Comparison of ENCODE assay signal across 28 cellular contexts in the genomic region with DNA sequence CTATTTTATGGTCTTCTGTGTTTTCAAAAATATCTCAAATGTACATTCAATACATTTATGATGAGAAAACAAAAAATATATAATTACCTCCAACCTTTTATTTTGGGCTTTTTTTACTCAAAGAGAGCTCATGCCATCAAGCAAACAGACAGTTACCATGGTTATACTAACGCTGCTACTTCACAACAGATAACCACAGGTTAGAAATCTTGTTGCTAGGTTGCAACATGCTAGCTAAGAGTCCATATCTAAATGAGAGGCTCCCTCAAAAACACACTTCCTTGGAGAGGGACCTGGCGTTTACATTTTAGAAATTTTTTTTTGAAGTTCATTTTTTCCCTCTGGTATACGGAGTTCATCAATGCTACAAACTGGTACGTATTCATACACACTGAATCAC. TPM values are rescaled to one million over a fixed set of nuclear protein-coding genes. Genes with fewer than 3 reads are reported as not detected.
DNase-seq lines count a peak whose midpoint lies in the region; ATAC-seq and TF ChIP-seq lines count a peak whose summit lies in the region.
"Had no signal": no experiment of that assay in that cellular context is flagged by ENCODE, and none has a peak within 500 bp of the region (broad histone marks: within the 10 kb centered on the region; RNA-seq: fewer than 3 reads in every experiment).

No MANE protein-coding gene starts in this region.

- no peak overlapping the region for H3K4ac ChIP-seq in mesendoderm (ENCODE audit: low read depth, low read length)

- no peaks in the 10 kb centered on the region for H3K27me3 Mint-ChIP-seq in GM23338 (ENCODE audit: insufficient read depth, low read depth, poor library complexity)
- peaks cover 3 to 4% of the 10 kb centered on the region in 2 donors for H3K27me3 Mint-ChIP-seq in CD8-positive, alpha-beta memory T cell
- H3K27me3 Mint-ChIP-seq: activated CD4-positive, alpha-beta T cell treated with anti-CD3 and anti-CD28 coated beads for 36 hours; stimulated activated naive CD8-positive, alpha-beta T cell treated with anti-CD3 and anti-CD28 coated beads, Interleukin-15, amount 100 ng/mL, for 72 hours had no signal

- no peak overlapping the region for H3K18ac ChIP-seq in mesendoderm (ENCODE audit: low read length)

- POLR2A ChIA-PET in CD8-positive, alpha-beta memory T cell (lab: Charles Lee) = no interaction called here

- no peaks in the 10 kb centered on the region for H3K9me3 ChIP-seq in CD8-positive, alpha-beta memory T cell (ENCODE audit: low read length)
- H3K9me3 ChIP-seq: adrenal gland, gastrocnemius medialis, tibial artery had no signal

- CTCF ChIA-PET in CD8-positive, alpha-beta memory T cell (lab: Charles Lee) = no interaction called here

- no peak overlapping the region for H3K27ac ChIP-seq in GM23338 (ENCODE audit: low read depth)
- H3K27ac ChIP-seq in mesendoderm (ENCODE audit: low read depth, low read length) = no peak overlapping the region
- no peak overlapping the region for H3K27ac ChIP-seq in CD8-positive, alpha-beta memory T cell (ENCODE audit: low read depth, low read length)
- H3K27ac ChIP-seq: adrenal gland, C4-2B, gastrocnemius medialis, tibial artery had no signal

- ATAC-seq in GM23338 = no peak
- ATAC-seq in HG02678 (IDR thresholded peaks at IDR 0.05; ENCODE audit: unreplicated experiment) = no peak
- no peak for ATAC-seq in HG03135 (IDR thresholded peaks at IDR 0.05; ENCODE audit: unreplicated experiment)
- ATAC-seq: activated CD4-positive, alpha-beta T cell treated with anti-CD3 and anti-CD28 coated beads for 36 hours; activated T-cell treated with anti-CD3 and anti-CD28 coated beads, Interleukin-2, amount 50 U/mL, for 4 hours; esophagus mucosa; gastrocnemius medialis; left ventricle myocardium superior; Panc1; sciatic nerve; stimulated activated naive CD8-positive, alpha-beta T cell treated with anti-CD3 and anti-CD28 coated beads, Interleukin-15, amount 100 ng/mL, for 72 hours had no signal

- H3K56ac ChIP-seq in mesendoderm (ENCODE audit: low read length) = no peak overlapping the region

- no peaks in the 10 kb centered on the region for H3F3A ChIP-seq in GM23338 (replicated peaks; ENCODE audit: low read depth)

- no peak overlapping the region for H3K4me3 Mint-ChIP-seq in GM23338
- no peak overlapping the region for H3K4me3 Mint-ChIP-seq in CD8-positive, alpha-beta memory T cell
- H3K4me3 Mint-ChIP-seq: activated CD4-positive, alpha-beta T cell treated with anti-CD3 and anti-CD28 coated beads for 36 hours; activated T-cell treated with anti-CD3 and anti-CD28 coated beads, Interleukin-2, amount 50 U/mL, for 4 hours; nephron; stimulated activated naive CD8-positive, alpha-beta T cell treated with anti-CD3 and anti-CD28 coated beads, Interleukin-15, amount 100 ng/mL, for 72 hours had no signal

- no peaks in the 10 kb centered on the region; the same call in 1 of the 2 replicates for H3K36me3 ChIP-seq in GM23338 (ENCODE audit: insufficient read depth)
- H3K36me3 ChIP-seq in mesendoderm (ENCODE audit: control insufficient read depth, insufficient read depth, low read length) = no peaks in the 10 kb centered on the region
- H3K36me3 ChIP-seq in CD8-positive, alpha-beta memory T cell (ENCODE audit: insufficient read depth, low read length) = no peaks in the 10 kb centered on the region
- H3K36me3 ChIP-seq: adrenal gland, gastrocnemius medialis, tibial artery had no signal

- H3K36me3 Mint-ChIP-seq in GM23338 (ENCODE audit: low read depth) = peaks cover 13% of the 10 kb centered on the region
- no peaks in the 10 kb centered on the region for H3K36me3 Mint-ChIP-seq in CD8-positive, alpha-beta memory T cell

- no CpG with 5 or more reads among the region's 4 CpGs for WGBS in mesendoderm (ENCODE audit: extremely low coverage, insufficient coverage, low lambda C conversion rate)

- no peaks in the 10 kb centered on the region for H3K9me2 ChIP-seq in GM23338 (ENCODE audit: insufficient read depth)

- H2AFZ ChIP-seq in GM23338 = no peak overlapping the region

- H2BK120ac ChIP-seq in mesendoderm (ENCODE audit: low read depth, low read length) = no peak overlapping the region

- no peak overlapping the region for H2BK5ac ChIP-seq in mesendoderm (ENCODE audit: low read length)

- no peak overlapping the region for H2AK5ac ChIP-seq in mesendoderm (ENCODE audit: low read length)

- H3K4me1 ChIP-seq in GM23338 (ENCODE audit: insufficient read depth) = peaks cover 5% of the 10 kb centered on the region; the same call in 1 of the 2 replicates
- peaks cover 3% of the 10 kb centered on the region for H3K4me1 ChIP-seq in mesendoderm (ENCODE audit: control insufficient read depth, low read depth, low read length)
- no peaks in the 10 kb centered on the region for H3K4me1 ChIP-seq in CD8-positive, alpha-beta memory T cell (ENCODE audit: insufficient read depth, low read length)
- H3K4me1 ChIP-seq: gastrocnemius medialis, tibial artery had no signal

- DNase-seq in GM23338 (ENCODE audit: low spot score) = peak; percentile 42
- DNase-seq in NAMALWA (ENCODE audit: low spot score) = peak; percentile 15
- DNase-seq in amniotic epithelial cell (ENCODE audit: low read depth) = peak; percentile 72
- DNase-seq in mesendoderm = peak; percentile 89
- DNase-seq in DMS 273 (lab: John Stamatoyannopoulos, UW; ENCODE audit: unreplicated experiment) = no peak
- DNase-seq in CD8-positive, alpha-beta memory T cell = no peak
- DNase-seq: activated CD4-positive, alpha-beta T cell treated with anti-CD3 and anti-CD28 coated beads for 36 hours; activated naive CD4-positive, alpha-beta T cell treated with Interleukin-2 at 50 U/mL for 16 hours; activated T-cell treated with anti-CD3 and anti-CD28 coated beads, Interleukin-2, amount 50 U/mL, for 4 hours; adrenal gland; effector memory CD4-positive, alpha-beta T cell; gastrocnemius medialis; HCEC 1CT; hypothalamus; IMR-90; left ventricle myocardium superior; NCI-H226; SHP77 treated with DMSO at 0.1 percent for 48 hours; stimulated activated naive CD8-positive, alpha-beta T cell treated with anti-CD3 and anti-CD28 coated beads, Interleukin-15, amount 100 ng/mL, for 72 hours; T-helper 1 cell; tibial artery had no signal

- H3K9ac ChIP-seq in mesendoderm (ENCODE audit: low read length) = no peak overlapping the region

- peaks cover 12% of the 10 kb centered on the region for H3K4me1 Mint-ChIP-seq in GM23338
- H3K4me1 Mint-ChIP-seq in CD8-positive, alpha-beta memory T cell = peaks cover 0 to 4% (median 0%) of the 10 kb centered on the region in 3 donors
- H3K4me1 Mint-ChIP-seq: nephron; stimulated activated naive CD8-positive, alpha-beta T cell treated with anti-CD3 and anti-CD28 coated beads, Interleukin-15, amount 100 ng/mL, for 72 hours had no signal

- H3K4me3 ChIP-seq in GM23338 (no peak overlapping the region), mesendoderm (ENCODE audit: low read length) (no peak overlapping the region)
- H3K4me3 ChIP-seq in CD8-positive, alpha-beta memory T cell (ENCODE audit: low read length) = no peak overlapping the region
- H3K4me3 ChIP-seq: adrenal gland, gastrocnemius medialis, tibial artery had no signal

- peaks cover 6% of the 10 kb centered on the region for H3K79me1 ChIP-seq in mesendoderm (ENCODE audit: low read length)

- peaks cover 10% of the 10 kb centered on the region for H3K9me3 Mint-ChIP-seq in GM23338
- H3K9me3 Mint-ChIP-seq in CD8-positive, alpha-beta memory T cell = peaks cover 0 to 4% (median 0%) of the 10 kb centered on the region in 5 donors
- H3K9me3 Mint-ChIP-seq: activated T-cell treated with anti-CD3 and anti-CD28 coated beads, Interleukin-2, amount 50 U/mL, for 4 hours; nephron; stimulated activated naive CD8-positive, alpha-beta T cell treated with anti-CD3 and anti-CD28 coated beads, Interleukin-15, amount 100 ng/mL, for 72 hours had no signal

- no peak overlapping the region for H4K8ac ChIP-seq in mesendoderm (ENCODE audit: low read depth, low read length)

- no peak overlapping the region for H3K23ac ChIP-seq in mesendoderm (ENCODE audit: low read length)

- H3K79me2 ChIP-seq in GM23338 (replicated peaks; ENCODE audit: insufficient read depth) (no peaks in the 10 kb centered on the region), mesendoderm (ENCODE audit: control insufficient read depth, insufficient read depth, low read length) (no peaks in the 10 kb centered on the region)

- no peak overlapping the region for H3K27ac Mint-ChIP-seq in GM23338
- no peak overlapping the region for H3K27ac Mint-ChIP-seq in CD8-positive, alpha-beta memory T cell
- H3K27ac Mint-ChIP-seq: activated CD4-positive, alpha-beta T cell treated with anti-CD3 and anti-CD28 coated beads for 36 hours; nephron; stimulated activated naive CD8-positive, alpha-beta T cell treated with anti-CD3 and anti-CD28 coated beads, Interleukin-15, amount 100 ng/mL, for 72 hours had no signal

- no peaks in the 10 kb centered on the region for H3K27me3 ChIP-seq in GM23338 (ENCODE audit: insufficient read depth)
- H3K27me3 ChIP-seq in mesendoderm (ENCODE audit: insufficient read depth, low read length, poor library complexity) = no peaks in the 10 kb centered on the region
- no peaks in the 10 kb centered on the region for H3K27me3 ChIP-seq in CD8-positive, alpha-beta memory T cell (ENCODE audit: insufficient read depth, low read length, poor library complexity, severe bottlenecking)
- H3K27me3 ChIP-seq: adrenal gland, gastrocnemius medialis, tibial artery had no signal

- H3K4me2 ChIP-seq in GM23338 (no peak overlapping the region), mesendoderm (ENCODE audit: low read length) (no peak overlapping the region)

- H2BK15ac ChIP-seq in mesendoderm (replicated peaks; ENCODE audit: low read depth) = no peak overlapping the region

- H4K5ac ChIP-seq in mesendoderm (ENCODE audit: low read length) = no peak overlapping the region

- no peaks in the 10 kb centered on the region for H4K20me1 ChIP-seq in GM23338 (replicated peaks; ENCODE audit: insufficient read depth)

- no peak for TF ChIP-seq CTCF in GM23338 (conservative IDR thresholded peaks at IDR 0.05; ENCODE audit: low read depth in 2 of 2)

TF ChIP-seq in GM23338, 12 proteins besides CTCF, POLR2A, EP300 and RAD21 (continues in another document):
- TF ChIP-seq JUNB (IDR thresholded peaks at IDR 0.05; ENCODE audit: unreplicated experiment) (no peak), STAT1 (IDR thresholded peaks at IDR 0.05; ENCODE audit: unreplicated experiment) (no peak), CREB1 (CRISPR knock-in tag; IDR thresholded peaks at IDR 0.05; ENCODE audit: low read depth) (no peak), NANOG (IDR thresholded peaks at IDR 0.05; ENCODE audit: borderline replicate concordance) (no peak), EZH2phosphoT487 (IDR thresholded peaks at IDR 0.05; ENCODE audit: unreplicated experiment) (no peak)

RNA-seq across cellular contexts. Expression of gene TBC1D9, which starts 44.3 kb away (rescaled TPM):
- total RNA-seq in GM23338 (2014; rRNA removed; shearing (Covaris generic)) = 0.56 and 0.66 TPM in 2 replicates
- polyA plus RNA-seq in GM23338 (2016; fragmentation: Nextera tagmentation; extraction: Ambion mirVana) = 0.03 and 0.19 TPM in 2 replicates
- 9.4 TPM for polyA plus RNA-seq in mesendoderm (2013, experiment 1 of 2)
- 8.4 TPM for polyA plus RNA-seq in mesendoderm (2013, experiment 2 of 2)
- under 1 TPM; 0.13 to 0.46 TPM for total RNA-seq in CD8-positive, alpha-beta memory T cell
- not detected for polyA plus RNA-seq in CD8-positive, alpha-beta memory T cell

Comparison
In these comparisons a context has a peak if more than half of its experiments do, and no peak if none do; other contexts are left out.
1. DNase-seq: peak in GM23338 (single experiment), NAMALWA (single experiment), amniotic epithelial cell (single experiment) and mesendoderm (single experiment); none in DMS 273 (single experiment) and CD8-positive, alpha-beta memory T cell (0 of 5).